In the genomic region with DNA sequence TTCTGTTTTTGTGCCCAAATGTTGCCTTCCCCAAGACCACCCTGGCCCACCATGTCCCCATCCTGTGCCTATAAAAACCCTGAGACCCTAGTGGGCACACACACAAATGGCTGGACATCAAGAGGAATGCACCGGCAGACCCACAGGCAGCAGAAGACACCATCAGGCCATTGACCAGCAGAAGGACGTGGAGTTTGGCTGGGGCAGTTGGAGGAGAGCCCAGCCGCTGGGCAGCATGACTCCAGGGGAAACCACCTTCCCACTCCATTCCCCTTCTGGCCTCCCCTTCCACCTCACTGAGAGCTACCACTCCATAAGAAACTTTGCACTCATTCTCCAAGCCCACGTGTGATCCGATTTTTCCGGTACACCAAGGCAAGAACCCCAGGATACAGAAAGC, we compare ENCODE assay signal across 28 cellular contexts.
"Had no signal": no experiment of that assay in that cellular context is flagged by ENCODE, and none has a peak within 500 bp of the region (broad histone marks: within the 10 kb centered on the region; RNA-seq: fewer than 3 reads in every experiment).

No MANE protein-coding gene starts in this region.

- ATAC-seq: esophagus mucosa; gastrocnemius medialis; left cardiac atrium; mucosa of descending colon; naive thymus-derived CD4-positive, alpha-beta T cell; stimulated activated effector memory CD8-positive, alpha-beta T cell treated with anti-CD3 and anti-CD28 coated beads, Interleukin-12 subunit alpha, Interleukin-12 subunit beta, amount 100 ng/mL, for 72 hours had no signal

- H3K4me1 ChIP-seq: colonic mucosa, gastrocnemius medialis, heart right ventricle, left ventricle myocardium inferior, lower lobe of right lung, pancreas, sigmoid colon, tibial nerve had no signal

- H3K9me3 Mint-ChIP-seq: central memory CD8-positive, alpha-beta T cell; dendritic cell treated with granulocyte-macrophage colony-stimulating factor and Interleukin-4, amounts not matched to agents 40 ng/mL and 50 ng/mL, for 4 days; stimulated activated effector memory CD8-positive, alpha-beta T cell treated with anti-CD3 and anti-CD28 coated beads, Interleukin-12 subunit alpha, Interleukin-12 subunit beta, amount 100 ng/mL, for 72 hours had no signal

- H3K4me3 Mint-ChIP-seq: central memory CD8-positive, alpha-beta T cell; dendritic cell treated with granulocyte-macrophage colony-stimulating factor and Interleukin-4, amounts not matched to agents 40 ng/mL and 50 ng/mL, for 4 days; endodermal cell; naive thymus-derived CD4-positive, alpha-beta T cell; nephron; stimulated activated effector memory CD8-positive, alpha-beta T cell treated with anti-CD3 and anti-CD28 coated beads, Interleukin-12 subunit alpha, Interleukin-12 subunit beta, amount 100 ng/mL, for 72 hours; stimulated activated naive CD8-positive, alpha-beta T cell treated with anti-CD3 and anti-CD28 coated beads, Interleukin-15, Interleukin-2, amounts not matched to agents 100 ng/mL and 50 ng/mL, for 24 hours had no signal

- H3K9me3 ChIP-seq: colonic mucosa, gastrocnemius medialis, lower lobe of right lung, mucosa of descending colon, neutrophil, pancreas, sigmoid colon, thoracic aorta had no signal

- H3K27me3 Mint-ChIP-seq: central memory CD8-positive, alpha-beta T cell; dendritic cell treated with granulocyte-macrophage colony-stimulating factor and Interleukin-4, amounts not matched to agents 40 ng/mL and 50 ng/mL, for 4 days; naive thymus-derived CD4-positive, alpha-beta T cell; progenitor cell of endocrine pancreas; stimulated activated naive CD8-positive, alpha-beta T cell treated with anti-CD3 and anti-CD28 coated beads, Interleukin-15, Interleukin-2, amounts not matched to agents 100 ng/mL and 50 ng/mL, for 24 hours had no signal

- H3K27ac ChIP-seq: colonic mucosa, epithelial cell of prostate, gastrocnemius medialis, heart right ventricle, left ventricle myocardium inferior, lower lobe of right lung, neutrophil, pancreas, sigmoid colon, thoracic aorta, tibial nerve, upper lobe of left lung had no signal

- H3K27me3 ChIP-seq: colonic mucosa, gastrocnemius medialis, heart right ventricle, neutrophil, pancreas, sigmoid colon, tibial nerve, upper lobe of left lung had no signal

- H3K4me3 ChIP-seq: colonic mucosa, gastrocnemius medialis, heart right ventricle, left ventricle myocardium inferior, lower lobe of right lung, mucosa of descending colon, pancreas, sigmoid colon, thoracic aorta, tibial nerve, upper lobe of left lung had no signal

- H3K4me1 Mint-ChIP-seq: central memory CD8-positive, alpha-beta T cell; endodermal cell had no signal

- DNase-seq: colonic mucosa; effector CD8-positive, alpha-beta T cell; endodermal cell; foreskin fibroblast; gastrocnemius medialis; heart right ventricle; hippocampal formation; left cardiac atrium; left ventricle myocardium inferior; lower lobe of right lung; mucosa of descending colon; naive thymus-derived CD4-positive, alpha-beta T cell; pancreas; sigmoid colon; stimulated activated CD4-positive, alpha-beta T cell treated with anti-CD3 and anti-CD28 coated beads, Interleukin-2, amount 100 ng/mL, for 24 hours; stimulated activated CD4-positive, alpha-beta T cell treated with anti-CD3 and anti-CD28 coated beads, Interleukin-4, amount 100 ng/mL, for 24 hours; upper lobe of left lung had no signal

- H3K36me3 ChIP-seq: colonic mucosa, gastrocnemius medialis, heart right ventricle, left ventricle myocardium inferior, lower lobe of right lung, neutrophil, pancreas, sigmoid colon, thoracic aorta, tibial nerve, upper lobe of left lung had no signal

- H3K27ac Mint-ChIP-seq: dendritic cell treated with granulocyte-macrophage colony-stimulating factor and Interleukin-4, amounts not matched to agents 40 ng/mL and 50 ng/mL, for 4 days; endodermal cell; nephron; stimulated activated naive CD8-positive, alpha-beta T cell treated with anti-CD3 and anti-CD28 coated beads, Interleukin-15, Interleukin-2, amounts not matched to agents 100 ng/mL and 50 ng/mL, for 24 hours had no signal
